In genomic region chr10:34707656-34708055, GRCh38 we compare ENCODE assay signal across 21 cellular contexts.
DNase-seq lines count a peak whose midpoint lies in the region; ATAC-seq, FAIRE-seq and TF ChIP-seq lines count a peak whose summit lies in the region.
"Had no signal": no experiment of that assay in that cellular context is flagged by ENCODE, and none has a peak within 500 bp of the region (broad histone marks: within the 10 kb centered on the region; RNA-seq: fewer than 3 reads in every experiment).

No MANE protein-coding gene starts in this region.

- POLR2A ChIA-PET in GM12878 (lab: Charles Lee): interaction anchor here (0.8 kb wide), 1 partner anchor 15 kb away, joined by 3 read pairs; no protein-coding TSS in a partner anchor

- in situ Hi-C loops in GM12878 (cut with MboI): no loop called here

- CTCF ChIA-PET in GM12878 (lab: Yijun Ruan, JAX): interaction anchor here (0.7 to 3.9 kb wide), 5 partner anchors 16 to 1403 kb away, joined by 3 to 20 read pairs (median 3); no protein-coding TSS in a partner anchor

- TF ChIP-seq EP300 in GM12878 (IDR thresholded peaks at IDR 0.05; ENCODE audit: borderline replicate concordance in 1 of 2, control insufficient read depth in 1 of 2, low read depth in 2 of 2, low read length in 2 of 2): no peak
- no peak for TF ChIP-seq EP300 in sigmoid colon (IDR thresholded peaks at IDR 0.05)

- no peak overlapping the region for H2BK12ac ChIP-seq in mesenchymal stem cell (ENCODE audit: low read length in 2 of 2)

- RAD21 ChIA-PET in GM12878 (lab: Charles Lee; ENCODE audit: unreplicated experiment): interaction anchor here (1.0 to 2.7 kb wide), 2 partner anchors 16 to 19 kb away, joined by 3 to 14 read pairs; no protein-coding TSS in a partner anchor

- intact Hi-C loops in Right ventricle myocardium superior (cut with DNase I) (no loop called here), GM12878 (cut with micrococcal nuclease; ENCODE audit: unreplicated experiment) (no loop called here), sigmoid colon (cut with DNase I) (no loop called here)

- H2AFZ ChIP-seq in GM12878 (ENCODE audit: control insufficient read depth, low read depth, low read length) (no peak overlapping the region), mesenchymal stem cell (ENCODE audit: low read depth, low read length) (no peak overlapping the region)

- H3K9me3 ChIP-seq in cardiac muscle cell (ENCODE audit: low read depth): no peaks in the 10 kb centered on the region
- H3K9me3 ChIP-seq in GM12878 (replicated peaks; ENCODE audit: control insufficient read depth, insufficient read depth, low read length): no peaks in the 10 kb centered on the region
- H3K9me3 ChIP-seq in sigmoid colon: no peaks in the 10 kb centered on the region
- no peaks in the 10 kb centered on the region for H3K9me3 ChIP-seq in mesenchymal stem cell (ENCODE audit: control insufficient read depth, low read length)
- H3K9me3 ChIP-seq: prostate gland had no signal

- WGBS in GM12878 (ENCODE audit: insufficient coverage, insufficient replicate concordance, low lambda C conversion rate, missing lambda C conversion rate): 48% methylated on average over 1 of the region's 1 CpG
- 74 to 83% methylated on average over 1 of the region's 1 CpG for WGBS in sigmoid colon, 2 donors
- WGBS in mesenchymal stem cell: 23% methylated on average over 1 of the region's 1 CpG

- H3K4me2 ChIP-seq in GM12878 (ENCODE audit: control insufficient read depth, insufficient read depth): no peak overlapping the region
- no peak overlapping the region for H3K4me2 ChIP-seq in mesenchymal stem cell (ENCODE audit: low read length, poor library complexity, severe bottlenecking)

- H3K9ac ChIP-seq in GM12878 (ENCODE audit: control insufficient read depth, insufficient read depth, low read length) (no peak overlapping the region), mesenchymal stem cell (ENCODE audit: low read length) (no peak overlapping the region)

- no peak overlapping the region for H2AK5ac ChIP-seq in mesenchymal stem cell (ENCODE audit: low read length, severe bottlenecking)

- no peak overlapping the region for H2BK120ac ChIP-seq in mesenchymal stem cell (ENCODE audit: low read depth, low read length)

- peaks cover 18% of the 10 kb centered on the region for H3K4me1 ChIP-seq in cardiac muscle cell (ENCODE audit: low read depth)
- H3K4me1 ChIP-seq in GM12878 (ENCODE audit: control insufficient read depth, insufficient read depth, low read length): no peaks in the 10 kb centered on the region
- H3K4me1 ChIP-seq in sigmoid colon: peaks cover 0 to 96% (median 86%) of the 10 kb centered on the region in 4 donors
- H3K4me1 ChIP-seq in mesenchymal stem cell (ENCODE audit: control insufficient read depth, insufficient read depth, low read depth, low read length): peaks cover 19% of the 10 kb centered on the region
- H3K4me1 ChIP-seq: prostate gland had no signal

- H3K79me1 ChIP-seq in mesenchymal stem cell (replicated peaks; ENCODE audit: low read length, poor library complexity, severe bottlenecking): peaks cover 9% of the 10 kb centered on the region

- H3K36me3 ChIP-seq in cardiac muscle cell: no peaks in the 10 kb centered on the region
- H3K36me3 ChIP-seq in GM12878 (ENCODE audit: control insufficient read depth in 2 of 2, insufficient read depth in 2 of 2, low read length in 1 of 2): no peaks in the 10 kb centered on the region
- no peaks in the 10 kb centered on the region for H3K36me3 ChIP-seq in sigmoid colon
- H3K36me3 ChIP-seq in mesenchymal stem cell (ENCODE audit: control insufficient read depth in 1 of 2, insufficient read depth in 2 of 2, low read depth in 1 of 2, low read length in 2 of 2): no peaks in the 10 kb centered on the region
- H3K36me3 ChIP-seq: prostate gland had no signal

- peak in 1 of 2 donors; percentile 67 for DNase-seq in cardiac muscle cell (ENCODE audit: low read depth in 1 of 2, low spot score in 1 of 2)
- DNase-seq in Right ventricle myocardium superior: no peak
- no peak for DNase-seq in GM12878 (ENCODE audit: low read depth, low spot score)
- DNase-seq in fibroblast of villous mesenchyme (ENCODE audit: low read depth): peak; percentile 62
- no peak for DNase-seq in sigmoid colon
- DNase-seq in mesenchymal stem cell: no peak
- no peak for DNase-seq in NCI-H2227 treated with DMSO at 0.1 percent for 48 hours (lab: John Stamatoyannopoulos, UW)
- DNase-seq in HuH-7.5 (ENCODE audit: low spot score): no peak
- DNase-seq: 8988T; activated T-cell treated with anti-CD3 and anti-CD28 coated beads for 4 hours; AML-193; anterior cingulate cortex; CD4-positive, alpha-beta memory T cell; kidney; NCI-H1105 treated with DMSO at 0.1 percent for 48 hours; NCI-H1930; NCI-H345; NCI-H748 treated with DMSO at 0.1 percent for 48 hours; stimulated activated naive CD8-positive, alpha-beta T cell treated with anti-CD3 and anti-CD28 coated beads, Interleukin-15, amount 100 ng/mL, for 72 hours had no signal

- FAIRE-seq in GM12878 (lab: Jason Lieb, UNC): no peak
- FAIRE-seq: H1, kidney had no signal

- no peak overlapping the region for H3K23ac ChIP-seq in mesenchymal stem cell (ENCODE audit: low read length in 2 of 2)

- no peak overlapping the region for H2BK15ac ChIP-seq in mesenchymal stem cell (ENCODE audit: low read depth, poor library complexity, severe bottlenecking)

- BruUV-seq in GM12878 (replicated peaks; lab: Mats Ljungman, UMichigan): no TSS peak

- no peak for TF ChIP-seq CTCF in cardiac muscle cell (IDR thresholded peaks at IDR 0.05; ENCODE audit: low read depth, low read length)
- no peak for TF ChIP-seq CTCF in GM12878 (IDR thresholded peaks at IDR 0.05 in 2 of 3, conservative IDR thresholded peaks at IDR 0.05 in 1 of 3; ENCODE audit: control insufficient read depth in 2 of 3, extremely low read depth in 1 of 3, insufficient read depth in 1 of 3, low read depth in 3 of 3, low read length in 3 of 3)
- no peak for TF ChIP-seq CTCF in fibroblast of villous mesenchyme (IDR thresholded peaks at IDR 0.05; ENCODE audit: insufficient read depth, low read depth, low read length)
- no peak for TF ChIP-seq CTCF in sigmoid colon (IDR thresholded peaks at IDR 0.05)

- H4K20me1 ChIP-seq in GM12878 (ENCODE audit: control insufficient read depth, insufficient read depth): no peaks in the 10 kb centered on the region

- no peak overlapping the region for H2BK5ac ChIP-seq in mesenchymal stem cell (ENCODE audit: low read depth, low read length, poor library complexity, severe bottlenecking)

- no peak overlapping the region for H4K8ac ChIP-seq in mesenchymal stem cell (ENCODE audit: low read length)

- H3K4me3 ChIP-seq in cardiac muscle cell (no peak overlapping the region), GM12878 (no peak overlapping the region), fibroblast of villous mesenchyme (ENCODE audit: low read depth, low read length) (no peak overlapping the region), sigmoid colon (no peak overlapping the region), mesenchymal stem cell (ENCODE audit: insufficient read depth in 1 of 2, low read depth in 1 of 2, low read length in 2 of 2) (no peak overlapping the region)
- H3K4me3 ChIP-seq: prostate gland had no signal

- SMC1A ChIA-PET in GM12878 (lab: Charles Lee; ENCODE audit: uncharacterized antibody, unreplicated experiment): interaction anchor here (1.1 to 3.4 kb wide), 3 partner anchors 9 to 16 kb away, joined by 3 to 16 read pairs (median 6); no protein-coding TSS in a partner anchor

- H3K27me3 ChIP-seq in cardiac muscle cell: no peaks in the 10 kb centered on the region
- no peaks in the 10 kb centered on the region for H3K27me3 ChIP-seq in GM12878 (replicated peaks in 1 of 2; ENCODE audit: control insufficient read depth in 2 of 2, insufficient read depth in 2 of 2, low read length in 1 of 2)
- H3K27me3 ChIP-seq in sigmoid colon: no peaks in the 10 kb centered on the region
- no peaks in the 10 kb centered on the region for H3K27me3 ChIP-seq in mesenchymal stem cell (ENCODE audit: control insufficient read depth in 1 of 2, insufficient read depth in 1 of 2, low read length in 2 of 2)

- ATAC-seq in Right ventricle myocardium superior (ENCODE audit: poor library complexity): no peak
- ATAC-seq in GM12878: peak; percentile 14; the same call in 1 of the 3 replicates
- ATAC-seq: stimulated activated naive CD8-positive, alpha-beta T cell treated with anti-CD3 and anti-CD28 coated beads, Interleukin-15, amount 100 ng/mL, for 72 hours had no signal

- H3K4ac ChIP-seq in mesenchymal stem cell (ENCODE audit: low read depth in 1 of 2, low read length in 2 of 2): peak overlapping the region in 1 of 2 experiments; percentile 67

- no peak overlapping the region for H3K14ac ChIP-seq in mesenchymal stem cell (ENCODE audit: low read length in 2 of 2)

- TF ChIP-seq RAD21 in GM12878 (IDR thresholded peaks at IDR 0.05; ENCODE audit: insufficient read depth, low read depth, low read length): no peak

- H3K27ac ChIP-seq in cardiac muscle cell: peak overlapping the region; percentile 20
- H3K27ac ChIP-seq in GM12878 (ENCODE audit: control insufficient read depth, insufficient read depth): no peak overlapping the region
- H3K27ac ChIP-seq in sigmoid colon: peak overlapping the region in 3 of 4 donors; percentile 28 to 72 (median 57)
- H3K27ac ChIP-seq in mesenchymal stem cell (ENCODE audit: low read length, poor library complexity, severe bottlenecking): no peak overlapping the region
- H3K27ac ChIP-seq: prostate gland had no signal

- no peak overlapping the region for H4K91ac ChIP-seq in mesenchymal stem cell (ENCODE audit: low read length)

- no peaks in the 10 kb centered on the region for H3K79me2 ChIP-seq in GM12878 (ENCODE audit: control insufficient read depth, insufficient read depth, low read length)

- TF ChIP-seq POLR2A in GM12878 (IDR thresholded peaks at IDR 0.05; ENCODE audit: low read depth, low read length) (no peak), sigmoid colon (IDR thresholded peaks at IDR 0.05) (no peak)

- H3K18ac ChIP-seq in mesenchymal stem cell (ENCODE audit: low read depth in 1 of 2, low read length in 2 of 2): peak overlapping the region in 1 of 2 experiments; percentile 51

TF ChIP-seq in GM12878, 131 proteins besides CTCF, POLR2A, EP300 and RAD21 (continues in another document):
- TF ChIP-seq SRF (IDR thresholded peaks at IDR 0.05; ENCODE audit: low read depth in 2 of 2, low read length in 2 of 2) (no peak), CREB1 (IDR thresholded peaks at IDR 0.05; ENCODE audit: low read depth) (no peak)

Comparison
In these comparisons a context has a peak if more than half of its experiments do, and no peak if none do; other contexts are left out.
1. H3K27ac ChIP-seq: peak in cardiac muscle cell (single experiment) and sigmoid colon (3 of 4); none in GM12878 (single experiment) and mesenchymal stem cell (single experiment).